ENCODE assay signal across 8 cellular contexts in the genomic region with DNA sequence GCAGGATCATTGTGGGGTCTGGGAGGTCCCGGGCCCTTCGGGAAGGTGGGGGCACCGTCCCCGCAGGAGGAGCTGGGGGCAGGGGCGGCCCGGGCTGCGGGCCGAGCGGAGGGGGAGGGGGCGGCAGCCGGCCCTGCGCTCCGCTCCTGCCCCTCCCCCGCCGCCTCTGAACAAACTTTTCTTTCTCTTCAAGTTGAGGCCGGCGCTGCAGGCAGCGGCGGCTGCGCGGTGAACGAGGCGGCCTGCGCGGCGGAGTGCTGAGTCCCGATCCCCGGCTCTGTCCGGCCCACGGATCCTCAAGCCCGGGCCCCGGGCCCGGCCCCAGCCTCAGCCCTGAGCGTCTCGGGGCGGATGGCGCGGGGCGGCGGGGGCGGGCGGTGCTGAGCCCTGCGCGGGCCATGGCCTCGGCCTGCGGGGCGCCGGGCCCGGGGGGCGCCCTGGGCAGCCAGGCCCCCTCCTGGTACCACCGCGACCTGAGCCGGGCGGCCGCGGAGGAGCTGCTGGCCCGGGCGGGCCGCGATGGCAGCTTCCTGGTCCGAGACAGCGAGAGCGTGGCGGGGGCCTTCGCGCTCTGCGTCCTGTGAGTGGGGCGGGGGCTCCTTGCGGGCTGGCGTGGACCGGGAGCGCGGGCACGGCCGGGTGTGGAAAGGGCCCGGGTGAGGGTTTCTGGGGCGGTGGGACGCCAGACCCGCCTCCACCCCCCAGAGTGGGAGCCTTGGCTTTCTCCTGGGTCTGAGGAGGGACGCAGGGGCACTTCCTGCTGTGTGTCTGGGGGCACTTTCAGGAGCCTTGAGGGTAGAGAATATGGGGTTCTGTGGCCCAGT. TPM values are rescaled to one million over a fixed set of nuclear protein-coding genes. Genes with fewer than 3 reads are reported as not detected.
DNase-seq lines count a peak whose midpoint lies in the region; ATAC-seq and TF ChIP-seq lines count a peak whose summit lies in the region.

A gene with protein sequence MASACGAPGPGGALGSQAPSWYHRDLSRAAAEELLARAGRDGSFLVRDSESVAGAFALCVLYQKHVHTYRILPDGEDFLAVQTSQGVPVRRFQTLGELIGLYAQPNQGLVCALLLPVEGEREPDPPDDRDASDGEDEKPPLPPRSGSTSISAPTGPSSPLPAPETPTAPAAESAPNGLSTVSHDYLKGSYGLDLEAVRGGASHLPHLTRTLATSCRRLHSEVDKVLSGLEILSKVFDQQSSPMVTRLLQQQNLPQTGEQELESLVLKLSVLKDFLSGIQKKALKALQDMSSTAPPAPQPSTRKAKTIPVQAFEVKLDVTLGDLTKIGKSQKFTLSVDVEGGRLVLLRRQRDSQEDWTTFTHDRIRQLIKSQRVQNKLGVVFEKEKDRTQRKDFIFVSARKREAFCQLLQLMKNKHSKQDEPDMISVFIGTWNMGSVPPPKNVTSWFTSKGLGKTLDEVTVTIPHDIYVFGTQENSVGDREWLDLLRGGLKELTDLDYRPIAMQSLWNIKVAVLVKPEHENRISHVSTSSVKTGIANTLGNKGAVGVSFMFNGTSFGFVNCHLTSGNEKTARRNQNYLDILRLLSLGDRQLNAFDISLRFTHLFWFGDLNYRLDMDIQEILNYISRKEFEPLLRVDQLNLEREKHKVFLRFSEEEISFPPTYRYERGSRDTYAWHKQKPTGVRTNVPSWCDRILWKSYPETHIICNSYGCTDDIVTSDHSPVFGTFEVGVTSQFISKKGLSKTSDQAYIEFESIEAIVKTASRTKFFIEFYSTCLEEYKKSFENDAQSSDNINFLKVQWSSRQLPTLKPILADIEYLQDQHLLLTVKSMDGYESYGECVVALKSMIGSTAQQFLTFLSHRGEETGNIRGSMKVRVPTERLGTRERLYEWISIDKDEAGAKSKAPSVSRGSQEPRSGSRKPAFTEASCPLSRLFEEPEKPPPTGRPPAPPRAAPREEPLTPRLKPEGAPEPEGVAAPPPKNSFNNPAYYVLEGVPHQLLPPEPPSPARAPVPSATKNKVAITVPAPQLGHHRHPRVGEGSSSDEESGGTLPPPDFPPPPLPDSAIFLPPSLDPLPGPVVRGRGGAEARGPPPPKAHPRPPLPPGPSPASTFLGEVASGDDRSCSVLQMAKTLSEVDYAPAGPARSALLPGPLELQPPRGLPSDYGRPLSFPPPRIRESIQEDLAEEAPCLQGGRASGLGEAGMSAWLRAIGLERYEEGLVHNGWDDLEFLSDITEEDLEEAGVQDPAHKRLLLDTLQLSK (plus strand): TSS at position 181 of the 824 bp plus-strand sequence. CDS start 218 bp downstream, at position 399.

- ATAC-seq in T-helper 17 cell (no peak), left colon (peak; percentile 17), GM21367 (IDR thresholded peaks at IDR 0.05; ENCODE audit: unreplicated experiment) (no peak)

- H3K27ac ChIP-seq in 22Rv1 = peak within 1 kb of the TSS; percentile 96

- TF ChIP-seq CTCF in 22Rv1 (IDR thresholded peaks at IDR 0.05) (no peak), GM13977 (IDR thresholded peaks at IDR 0.05; ENCODE audit: extremely low read depth, insufficient read depth, missing control alignments) (no peak), chondrocyte (IDR thresholded peaks at IDR 0.05) (no peak)

- H3K4me3 Mint-ChIP-seq in T-helper 17 cell (peak within 1 kb of the TSS; percentile 99), chondrocyte (ENCODE audit: unreplicated experiment) (peak within 1 kb of the TSS; percentile 96)

- peaks cover 25% of the 10 kb centered on the region for H3K4me1 Mint-ChIP-seq in T-helper 17 cell
- H3K4me1 Mint-ChIP-seq in chondrocyte (ENCODE audit: low read depth) = peaks cover 43% of the 10 kb centered on the region

- H3K27me3 Mint-ChIP-seq in T-helper 17 cell = no peaks in the 10 kb centered on the region
- H3K27me3 Mint-ChIP-seq in chondrocyte (ENCODE audit: low read depth) = no peaks in the 10 kb centered on the region

- DNase-seq in GM13977 (ENCODE audit: low spot score) (peak; percentile 50), T-helper 17 cell (no peak), chondrocyte (ENCODE audit: low spot score) (peak; percentile 90), left colon (peak in 1 of 2 donors; percentile 83), COLO829 (ENCODE audit: low spot score) (no peak)
- DNase-seq in stimulated activated CD4-positive, alpha-beta T cell treated with anti-CD3 and anti-CD28 coated beads, Interleukin-2, amount 100 ng/mL, for 4 hours (ENCODE audit: low read depth) = peak; percentile 9

- H3K36me3 Mint-ChIP-seq in T-helper 17 cell (ENCODE audit: low read depth) (peaks cover 2% of the 10 kb centered on the region), chondrocyte (ENCODE audit: low read depth) (peaks cover 14% of the 10 kb centered on the region)

- in situ Hi-C loops in GM13977 (cut with MboI; ENCODE audit: low pct_unique_long_range_greater_than_20kb, low sequenced_read_pairs, unreplicated experiment) = no loop called here

- no peaks in the 10 kb centered on the region for H3K9me3 Mint-ChIP-seq in chondrocyte (ENCODE audit: low read depth)

- intact Hi-C loops in left colon (cut with DNase I, micrococcal nuclease) = no loop called here

- H3K27ac Mint-ChIP-seq in T-helper 17 cell (peak within 1 kb of the TSS; percentile 93), chondrocyte (ENCODE audit: unreplicated experiment) (peak within 1 kb of the TSS; percentile 91)

- H3K9me3 ChIP-seq in T-helper 17 cell (ENCODE audit: control insufficient read depth, low read length, poor library complexity, severe bottlenecking) = no peaks in the 10 kb centered on the region

RNA-seq across cellular contexts. Expression of the gene that starts here (rescaled TPM):
- total RNA-seq in T-helper 17 cell (100 to 1,000 TPM; 102 to 108 TPM), chondrocyte (214 to 226 TPM (median 224 TPM) in 3 replicates), left colon (100 to 1,000 TPM; 120 to 142 TPM)

Comparison
In these comparisons a context has a peak if more than half of its experiments do, and no peak if none do; other contexts are left out.
1. DNase-seq: peak in GM13977 (single experiment), chondrocyte (single experiment) and stimulated activated CD4-positive, alpha-beta T cell treated with anti-CD3 and anti-CD28 coated beads, Interleukin-2, amount 100 ng/mL, for 4 hours (single experiment); none in T-helper 17 cell (0 of 3) and COLO829 (single experiment).